Comparison of ENCODE assay signal across 8 cellular contexts in genomic region chr11:94767701-94768601, GRCh38. TPM values are rescaled to one million over a fixed set of nuclear protein-coding genes. Genes with fewer than 3 reads are reported as not detected.
DNase-seq lines count a peak whose midpoint lies in the region; ATAC-seq and TF ChIP-seq lines count a peak whose summit lies in the region.

TSS of gene AMOTL1 (plus strand) at chr11:94768356. CDS start at chr11:94768512, 156 bp downstream.

- no peak within 1 kb of the TSS for H3K27ac Mint-ChIP-seq in T-helper 17 cell

- H3K36me3 Mint-ChIP-seq in T-helper 17 cell (ENCODE audit: low read depth): no peaks in the 10 kb centered on the region

- no peaks in the 10 kb centered on the region for H3K36me3 ChIP-seq in H7 (replicated peaks; ENCODE audit: control insufficient read depth, insufficient read depth, low read length)

- H3K27me3 ChIP-seq in H7 (ENCODE audit: control insufficient read depth, insufficient read depth, low read length) (peaks cover 44% of the 10 kb centered on the region), dorsolateral prefrontal cortex (no peaks in the 10 kb centered on the region)

- intact Hi-C loops in dorsolateral prefrontal cortex (cut with DNase I): loop anchor here in 1 of 2 donors (2.0 to 10.0 kb wide), 2 partner anchors 27 to 143 kb away; no protein-coding TSS in a partner anchor

- peak within 1 kb of the TSS; percentile 97 for H3K4me3 ChIP-seq in H7 (ENCODE audit: insufficient read depth, low read depth, low read length)
- peak within 1 kb of the TSS; percentile 65 to 95 (median 84) for H3K4me3 ChIP-seq in dorsolateral prefrontal cortex

- peaks cover 55% of the 10 kb centered on the region for H3K27me3 Mint-ChIP-seq in T-helper 17 cell

- DNase-seq in GDM1 (lab: John Stamatoyannopoulos, UW) (peak; percentile 69), H7 (peak; percentile 91), NCI-H1092 treated with DMSO at 0.1 percent for 48 hours (lab: John Stamatoyannopoulos, UW) (peak; percentile 90), T-helper 17 cell (no peak), dorsolateral prefrontal cortex (peak; percentile 70 to 90 (median 84)), left kidney (ENCODE audit: low read depth, low spot score) (peak; percentile 98), SW480 (ENCODE audit: low spot score) (no peak)
- DNase-seq in stimulated activated CD4-positive, alpha-beta T cell treated with anti-CD3 and anti-CD28 coated beads, Interleukin-4, amount 100 ng/mL, for 24 hours: peak; percentile 7

- peak; percentile 33 for ATAC-seq in T-helper 17 cell

- peaks cover 2% of the 10 kb centered on the region for H3K4me1 Mint-ChIP-seq in T-helper 17 cell

- TF ChIP-seq CTCF in dorsolateral prefrontal cortex (IDR thresholded peaks at IDR 0.05 in 54 of 56, conservative IDR thresholded peaks at IDR 0.05 in 2 of 56; ENCODE audit: low read depth in 1 of 56, partially characterized antibody in 56 of 56): peak in 16 of 56 donors; percentile 7 to 37 (median 18)

- H3K27ac ChIP-seq in dorsolateral prefrontal cortex: peak within 1 kb of the TSS in 56 of 59 donors; percentile 25 to 92 (median 77)

- no peaks in the 10 kb centered on the region for H3K9me3 ChIP-seq in T-helper 17 cell (ENCODE audit: control insufficient read depth, low read length, poor library complexity, severe bottlenecking)

- H3K4me3 Mint-ChIP-seq in T-helper 17 cell: peak within 1 kb of the TSS; percentile 69

RNA-seq across cellular contexts. Expression of gene AMOTL1, which starts in this region (rescaled TPM):
- total RNA-seq in H7 (2014; rRNA removed; shearing (Covaris generic)): 18.0 and 20.7 TPM in 2 replicates
- total RNA-seq in T-helper 17 cell: 1 to 10 TPM in 1 of 2 donors, under 1 TPM in 1; 0.25 to 2.0 TPM
- 10 to 100 TPM; 13.5 to 35.0 (median 20.8) TPM for total RNA-seq in dorsolateral prefrontal cortex

Comparison
In these comparisons a context has a peak if more than half of its experiments do, and no peak if none do; other contexts are left out.
1. DNase-seq: peak in GDM1 (single experiment), H7 (single experiment), NCI-H1092 treated with DMSO at 0.1 percent for 48 hours (single experiment), dorsolateral prefrontal cortex (10 of 10), left kidney (single experiment) and stimulated activated CD4-positive, alpha-beta T cell treated with anti-CD3 and anti-CD28 coated beads, Interleukin-4, amount 100 ng/mL, for 24 hours (single experiment); none in T-helper 17 cell (0 of 3) and SW480 (single experiment).